15 cellular contexts compared by ENCODE assay signal in genomic region chr5:42454216-42454995, GRCh38. TPM values are rescaled to one million over a fixed set of nuclear protein-coding genes. Genes with fewer than 3 reads are reported as not detected.
"Had no signal": no experiment of that assay in that cellular context is flagged by ENCODE, and none has a peak within 500 bp of the region (broad histone marks: within the 10 kb centered on the region; RNA-seq: fewer than 3 reads in every experiment).

No MANE protein-coding gene starts in this region.

- H3K4me3 ChIP-seq: gastroesophageal sphincter, heart right ventricle, mucosa of descending colon had no signal

- H3K27me3 ChIP-seq: brain microvascular endothelial cell, gastroesophageal sphincter, heart right ventricle had no signal

- DNase-seq: activated CD4-positive, CD25-positive, alpha-beta regulatory T cell treated with anti-CD3 and anti-CD28 coated beads, Interleukin-2, amount 50 U/mL, for 72 hours; activated naive CD8-positive, alpha-beta T cell treated with anti-CD3 and anti-CD28 coated beads for 36 hours; brain microvascular endothelial cell; effector memory CD4-positive, alpha-beta T cell; naive thymus-derived CD8-positive, alpha-beta T cell; retina; small intestine; stimulated activated naive CD8-positive, alpha-beta T cell treated with anti-CD3 and anti-CD28 coated beads, Interleukin-15, Interleukin-2, amounts not matched to agents 100 U/mL and 50 U/mL, for 24 hours; T-cell; T-helper 9 cell had no signal

- FAIRE-seq: small intestine had no signal

- ATAC-seq: gastroesophageal sphincter; mucosa of descending colon; naive thymus-derived CD8-positive, alpha-beta T cell; stimulated activated naive CD8-positive, alpha-beta T cell treated with anti-CD3 and anti-CD28 coated beads, Interleukin-15, Interleukin-2, amounts not matched to agents 100 U/mL and 50 U/mL, for 24 hours; T-cell had no signal

- H3K27ac ChIP-seq: brain microvascular endothelial cell, gastroesophageal sphincter, heart right ventricle had no signal

- H3K36me3 ChIP-seq: brain microvascular endothelial cell, gastroesophageal sphincter, heart right ventricle had no signal

- H3K9me3 ChIP-seq: gastroesophageal sphincter, mucosa of descending colon had no signal

RNA-seq across cellular contexts. Expression of gene GHR, which starts 31.2 kb away (rescaled TPM):
- total RNA-seq: activated CD8-positive, alpha-beta memory T cell treated with anti-CD3 and anti-CD28 coated beads for 36 hours; activated naive CD8-positive, alpha-beta T cell treated with anti-CD3 and anti-CD28 coated beads for 36 hours; activated T-helper 1 cell treated with anti-CD3 and anti-CD28 coated beads, Interleukin-12 subunit alpha, Interleukin-12 subunit beta, Interleukin-2, Interleukin-4 antibody, amounts not matched to agents 30 ng/mL and 10 ng/mL and 1 ng/mL, durations not matched to agents 14 hours and 24 hours and 36 hours; naive thymus-derived CD8-positive, alpha-beta T cell had no signal
- polyA plus RNA-seq: naive thymus-derived CD8-positive, alpha-beta T cell had no signal
